8 cellular contexts compared by ENCODE assay signal in the genomic region with DNA sequence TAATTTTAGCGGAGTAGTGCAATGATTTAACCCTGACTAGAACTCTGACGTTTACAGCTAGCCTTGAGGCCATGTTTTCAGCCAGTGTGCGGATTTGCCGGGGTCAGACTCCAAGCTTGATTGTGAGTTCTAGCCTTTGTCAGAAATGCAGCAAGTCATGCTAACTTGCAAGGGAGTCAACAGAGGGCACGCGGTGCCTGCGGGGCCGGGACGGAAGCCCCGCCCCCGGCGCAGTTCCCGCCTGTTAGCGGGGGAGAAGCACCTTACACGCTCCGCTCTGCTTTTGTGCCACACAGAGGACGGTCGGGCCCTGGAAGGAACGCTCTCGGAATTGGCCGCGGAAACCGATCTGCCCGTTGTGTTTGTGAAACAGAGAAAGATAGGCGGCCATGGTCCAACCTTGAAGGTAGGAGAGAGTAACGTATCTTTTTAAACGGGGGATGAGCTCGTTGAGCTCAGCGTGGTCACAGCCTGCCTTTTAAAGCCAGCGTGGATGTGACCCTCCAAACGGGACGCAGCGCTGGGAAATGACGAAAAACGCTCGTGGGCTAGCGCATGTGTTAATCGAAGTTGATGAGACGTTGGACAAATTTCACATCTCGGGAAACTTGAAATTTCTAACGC. TPM values are rescaled to one million over a fixed set of nuclear protein-coding genes. Genes with fewer than 3 reads are reported as not detected.
DNase-seq lines count a peak whose midpoint lies in the region; ATAC-seq, FAIRE-seq and TF ChIP-seq lines count a peak whose summit lies in the region.

No MANE protein-coding gene starts in this region.

- H4K20me1 ChIP-seq in endothelial cell of umbilical vein (replicated peaks; ENCODE audit: control insufficient read depth, extremely low read depth, insufficient read depth, low read length) = peaks cover 11% of the 10 kb centered on the region

- CTCF ChIA-PET in endothelial cell of umbilical vein (lab: Charles Lee) = interaction anchor here (5.9 kb wide), 1 partner anchor 70 kb away, joined by 49 read pairs; no protein-coding TSS in a partner anchor

- intact Hi-C loops in endothelial cell of umbilical vein (cut with micrococcal nuclease) = loop anchor here (5.0 to 10.0 kb wide), 3 partner anchors 151 to 819 kb away; partner anchors contain the start of genes CHST11, NFYB and WASHC4

- ATAC-seq in GM21390 (IDR thresholded peaks at IDR 0.05; ENCODE audit: unreplicated experiment) = peak; percentile 46

- POLR2A ChIA-PET in endothelial cell of umbilical vein (lab: Charles Lee) = interaction anchor here (0.5 to 15.5 kb wide), 6 partner anchors 12 to 76 kb away, joined by 3 to 222 read pairs (median 4); partner anchors contain the start of gene TXNRD1

- peak; percentile 68 for FAIRE-seq in endothelial cell of umbilical vein (lab: Jason Lieb, UNC)

- H3K9ac ChIP-seq in HUES6 (ENCODE audit: low read length) (peak overlapping the region; percentile 94), NT2/D1 (ENCODE audit: insufficient read length, low read depth) (peak overlapping the region; percentile 83), endothelial cell of umbilical vein (replicated peaks; ENCODE audit: extremely low read depth, insufficient read depth, low read length) (peak overlapping the region; percentile 92)

- peaks cover 66% of the 10 kb centered on the region for H3K79me2 ChIP-seq in endothelial cell of umbilical vein (ENCODE audit: control insufficient read depth, insufficient read depth, low read length)

- H3K4me2 ChIP-seq in endothelial cell of umbilical vein (ENCODE audit: insufficient read depth, low read length) = peak overlapping the region; percentile 83

- TF ChIP-seq CTCF in endothelial cell of umbilical vein (IDR thresholded peaks at IDR 0.05; ENCODE audit: extremely low read depth in 1 of 2, insufficient read depth in 1 of 2, low read depth in 1 of 2, low read length in 2 of 2) = no peak

- H3K9me1 ChIP-seq in endothelial cell of umbilical vein (replicated peaks; ENCODE audit: control insufficient read depth, extremely low read depth, insufficient read depth, low read length) = no peaks in the 10 kb centered on the region

- H3K36me3 ChIP-seq in HUES6 (ENCODE audit: control insufficient read depth, insufficient read depth, low read length) (peaks cover 32% of the 10 kb centered on the region; the same call in 1 of the 2 replicates), NT2/D1 (ENCODE audit: insufficient read depth, insufficient read length, low read length) (peaks cover 41% of the 10 kb centered on the region), endothelial cell of umbilical vein (ENCODE audit: control insufficient read depth in 2 of 2, extremely low read depth in 1 of 2, insufficient read depth in 2 of 2, low read length in 2 of 2) (peaks cover 6 to 8% of the 10 kb centered on the region in 2 experiments)

- H3K9me3 ChIP-seq in HUES6 (ENCODE audit: control insufficient read depth, insufficient read depth, low read depth, low read length) (no peaks in the 10 kb centered on the region), NT2/D1 (ENCODE audit: insufficient read depth, low read length) (no peaks in the 10 kb centered on the region), endothelial cell of umbilical vein (replicated peaks; ENCODE audit: control insufficient read depth, insufficient read depth, low read length) (no peaks in the 10 kb centered on the region)

- peak overlapping the region; percentile 5 for H3K27ac ChIP-seq in HUES6 (ENCODE audit: low read depth, low read length)
- peak overlapping the region; percentile 78 for H3K27ac ChIP-seq in endothelial cell of umbilical vein (ENCODE audit: insufficient read depth, low read depth, low read length)

- no TSS peak for BruUV-seq in endothelial cell of umbilical vein (replicated peaks; lab: Mats Ljungman, UMichigan)

- DNase-seq in COLO829 (ENCODE audit: low spot score) (peak; percentile 90), NT2/D1 (ENCODE audit: low read depth, low spot score) (peak; percentile 86), endothelial cell of umbilical vein (ENCODE audit: low read depth, low spot score) (peak; percentile 90), midbrain (lab: John Stamatoyannopoulos, UW) (peak; percentile 90)
- DNase-seq in activated CD8-positive, alpha-beta memory T cell treated with anti-CD3 and anti-CD28 coated beads, Interleukin-2, amount 50 U/mL, for 4 hours = peak; percentile 83
- DNase-seq in stimulated activated CD8-positive, alpha-beta memory T cell treated with anti-CD3 and anti-CD28 coated beads, Interleukin-2, amount 100 ng/mL, for 48 hours (ENCODE audit: low read depth in 2 of 2) = peak; percentile 78 to 80

- peaks cover 34% of the 10 kb centered on the region for H3K4me1 ChIP-seq in HUES6 (ENCODE audit: control insufficient read depth, insufficient read depth, low read length)
- H3K4me1 ChIP-seq in NT2/D1 (ENCODE audit: insufficient read depth, insufficient read length) = peaks cover 5% of the 10 kb centered on the region
- peaks cover 43% of the 10 kb centered on the region for H3K4me1 ChIP-seq in endothelial cell of umbilical vein (ENCODE audit: control insufficient read depth, extremely low read depth, insufficient read depth, low read length)

- H3K4me3 ChIP-seq in HUES6 (ENCODE audit: low read depth, low read length) (peak overlapping the region; percentile 89), NT2/D1 (ENCODE audit: insufficient read length, low read depth) (peak overlapping the region; percentile 57), endothelial cell of umbilical vein (replicated peaks in 1 of 3; ENCODE audit: insufficient read depth in 1 of 3, low read depth in 1 of 3, low read length in 3 of 3) (peak overlapping the region; percentile 67 to 98 (median 76))

- H3K27me3 ChIP-seq in HUES6 (ENCODE audit: control insufficient read depth, insufficient read depth, low read length) (no peaks in the 10 kb centered on the region), NT2/D1 (ENCODE audit: insufficient read depth, insufficient read length) (no peaks in the 10 kb centered on the region), endothelial cell of umbilical vein (ENCODE audit: control insufficient read depth in 2 of 2, insufficient read depth in 2 of 2, low read length in 2 of 2) (no peaks in the 10 kb centered on the region)

- dilution Hi-C loops in endothelial cell of umbilical vein (cut with MboI; ENCODE audit: extremely low pct_ligation_motif_present, low sequenced_read_pairs) = loop anchor here (5.0 kb wide), 1 partner anchor 66 kb away; no protein-coding TSS in a partner anchor

- H2AFZ ChIP-seq in endothelial cell of umbilical vein (ENCODE audit: low read depth, low read length) = no peak overlapping the region

- TF ChIP-seq POLR2A in endothelial cell of umbilical vein (IDR thresholded peaks at IDR 0.05; ENCODE audit: low read depth, low read length) = no peak

TF ChIP-seq in endothelial cell of umbilical vein, 7 proteins besides CTCF, POLR2A, EP300 and RAD21:
- TF ChIP-seq MAX (IDR thresholded peaks at IDR 0.05; ENCODE audit: insufficient read depth, insufficient read length) (peak; percentile 74), FOS (IDR thresholded peaks at IDR 0.05; ENCODE audit: borderline replicate concordance, insufficient read depth, low read length) (no peak), POLR2AphosphoS5 (IDR thresholded peaks at IDR 0.05; ENCODE audit: insufficient read depth, low read depth, low read length) (peak; percentile 59), MYC (IDR thresholded peaks at IDR 0.05; ENCODE audit: low read depth, low read length) (peak; percentile 16)
TF ChIP-seq in endothelial cell of umbilical vein: peak in this region for 3.

RNA-seq across cellular contexts. Expression of gene EID3, which starts 14.8 kb away (rescaled TPM):
- 12.7 and 14.5 TPM in 2 replicates for total RNA-seq in endothelial cell of umbilical vein
- polyA plus RNA-seq in endothelial cell of umbilical vein = 1.2 and 1.5 TPM in 2 replicates
- 1.0 and 1.3 TPM in 2 replicates for polyA plus RNA-seq in endothelial cell of umbilical vein (2011; cell fraction: cytosol; rRNA removed)
- polyA plus RNA-seq in endothelial cell of umbilical vein (2011; cell fraction: nucleus; rRNA removed) = 15.9 and 18.5 TPM in 2 replicates
- 0.82 and 1.2 TPM in 2 replicates for polyA plus RNA-seq in endothelial cell of umbilical vein (2012)
- polyA minus RNA-seq in endothelial cell of umbilical vein = 12.0 and 16.2 TPM in 2 replicates
- 1.5 TPM for polyA minus RNA-seq in endothelial cell of umbilical vein (2011; cell fraction: cytosol; rRNA and poly(A)+ RNA removed)
- polyA minus RNA-seq in endothelial cell of umbilical vein (2011; cell fraction: nucleus; rRNA and poly(A)+ RNA removed) = 47.8 and 76.6 TPM in 2 replicates

Comparison
In these comparisons a context has a peak if more than half of its experiments do, and no peak if none do; other contexts are left out.
1. Peak in every context shown above with its lines: DNase-seq, ATAC-seq, H3K4me3 ChIP-seq and H3K27ac ChIP-seq.